ENCODE assay signal across 8 cellular contexts in genomic region chr9:129006328-129007034, GRCh38. TPM values are rescaled to one million over a fixed set of nuclear protein-coding genes. Genes with fewer than 3 reads are reported as not detected.
A peak's percentile ranks its signal among the peaks of the same experiment; 100 is the strongest.
DNase-seq lines count a peak whose midpoint lies in the region; ATAC-seq and TF ChIP-seq lines count a peak whose summit lies in the region.

No MANE protein-coding gene starts in this region.

- H3K27me3 ChIP-seq in brain microvascular endothelial cell (replicated peaks) (no peaks in the 10 kb centered on the region), smooth muscle cell (ENCODE audit: low read depth) (no peaks in the 10 kb centered on the region)

- no peak overlapping the region for H3K4me2 ChIP-seq in smooth muscle cell

- no peak overlapping the region for H3K9ac ChIP-seq in smooth muscle cell (ENCODE audit: low read depth)

- TF ChIP-seq CTCF in GM12864 (IDR thresholded peaks at IDR 0.05; ENCODE audit: low read depth, low read length, missing control alignments) (peak; percentile 85), brain microvascular endothelial cell (IDR thresholded peaks at IDR 0.05; ENCODE audit: low read depth, low read length, missing control alignments) (peak; percentile 97), smooth muscle cell (IDR thresholded peaks at IDR 0.05; ENCODE audit: borderline replicate concordance, insufficient read depth, poor library complexity, severe bottlenecking) (peak; percentile 69)

- ATAC-seq in HG02623 (IDR thresholded peaks at IDR 0.05; ENCODE audit: unreplicated experiment) (no peak), GM21825 (IDR thresholded peaks at IDR 0.05; ENCODE audit: unreplicated experiment) (no peak)

- peaks cover 3% of the 10 kb centered on the region for H4K20me1 ChIP-seq in smooth muscle cell (ENCODE audit: low read depth)

- H3K4me1 ChIP-seq in smooth muscle cell (ENCODE audit: low read depth), result no peaks in the 10 kb centered on the region

- H3K79me2 ChIP-seq in smooth muscle cell (ENCODE audit: low read depth), result no peaks in the 10 kb centered on the region

- in situ Hi-C loops in brain microvascular endothelial cell (cut with HindIII; ENCODE audit: low pct_ligation_motif_present, low sequenced_read_pairs), result no loop called here

- H3K36me3 ChIP-seq in brain microvascular endothelial cell (replicated peaks), result peaks cover 46% of the 10 kb centered on the region
- H3K36me3 ChIP-seq in smooth muscle cell (ENCODE audit: low read depth), result no peaks in the 10 kb centered on the region

- H2AFZ ChIP-seq in smooth muscle cell (ENCODE audit: low read depth), result no peak overlapping the region

- no peaks in the 10 kb centered on the region for H3K9me3 ChIP-seq in smooth muscle cell (replicated peaks; ENCODE audit: low read depth)

- 58% methylated on average over 18 of the region's 21 CpGs for WGBS in smooth muscle cell (ENCODE audit: low lambda C conversion rate)

- no peak overlapping the region for H3K27ac ChIP-seq in brain microvascular endothelial cell
- H3K27ac ChIP-seq in smooth muscle cell (ENCODE audit: low read depth), result no peak overlapping the region

- H3K4me3 ChIP-seq in GM12864 (ENCODE audit: low read depth, low read length), result no peak overlapping the region
- no peak overlapping the region for H3K4me3 ChIP-seq in brain microvascular endothelial cell (ENCODE audit: low read depth, low read length)
- H3K4me3 ChIP-seq in smooth muscle cell, result no peak overlapping the region

- no peak for DNase-seq in GM12864 (ENCODE audit: low read depth)
- DNase-seq in MV-4-11 (lab: John Stamatoyannopoulos, UW), result peak; percentile 71
- peak; percentile 73 for DNase-seq in SW480 (ENCODE audit: low spot score)
- peak; percentile 71 for DNase-seq in brain microvascular endothelial cell
- peak; percentile 95 for DNase-seq in iPS-NIHi7 (ENCODE audit: extremely low spot score)
- no peak for DNase-seq in smooth muscle cell (lab: John Stamatoyannopoulos, UW; ENCODE audit: unreplicated experiment)

- no peaks in the 10 kb centered on the region for H3F3A ChIP-seq in smooth muscle cell (ENCODE audit: low read depth)

RNA-seq across cellular contexts. Expression of gene SH3GLB2, which starts 21.6 kb away (rescaled TPM):
- 25.9 and 44.8 TPM in 2 replicates for total RNA-seq in smooth muscle cell
- 31.9 and 94.9 TPM in 2 replicates for polyA plus RNA-seq in smooth muscle cell

RNA-seq across cellular contexts. Expression of gene MIGA2, which starts 29.9 kb away (rescaled TPM):
- 17.8 and 21.6 TPM in 2 replicates for total RNA-seq in smooth muscle cell
- 18.1 and 21.5 TPM in 2 replicates for polyA plus RNA-seq in smooth muscle cell

RNA-seq across cellular contexts. Expression of gene NUP188, which starts 59.0 kb away (rescaled TPM):
- total RNA-seq in smooth muscle cell, result 40.9 and 45.8 TPM in 2 replicates
- 27.5 and 31.9 TPM in 2 replicates for polyA plus RNA-seq in smooth muscle cell

RNA-seq across cellular contexts. Expression of gene DOLK, which starts 59.1 kb away (rescaled TPM):
- 14.1 and 18.7 TPM in 2 replicates for total RNA-seq in smooth muscle cell
- 26.2 and 31.3 TPM in 2 replicates for polyA plus RNA-seq in smooth muscle cell

Comparison
In these comparisons a context has a peak if more than half of its experiments do, and no peak if none do; other contexts are left out.
1. DNase-seq: peak in MV-4-11 (single experiment), SW480 (single experiment), brain microvascular endothelial cell (single experiment) and iPS-NIHi7 (single experiment); none in GM12864 (single experiment) and smooth muscle cell (single experiment).
2. Peak in every context shown above with its lines, with median percentiles within 50 percentile points of each other: CTCF ChIP-seq.